ENCODE assay signal across 18 cellular contexts in the genomic region with DNA sequence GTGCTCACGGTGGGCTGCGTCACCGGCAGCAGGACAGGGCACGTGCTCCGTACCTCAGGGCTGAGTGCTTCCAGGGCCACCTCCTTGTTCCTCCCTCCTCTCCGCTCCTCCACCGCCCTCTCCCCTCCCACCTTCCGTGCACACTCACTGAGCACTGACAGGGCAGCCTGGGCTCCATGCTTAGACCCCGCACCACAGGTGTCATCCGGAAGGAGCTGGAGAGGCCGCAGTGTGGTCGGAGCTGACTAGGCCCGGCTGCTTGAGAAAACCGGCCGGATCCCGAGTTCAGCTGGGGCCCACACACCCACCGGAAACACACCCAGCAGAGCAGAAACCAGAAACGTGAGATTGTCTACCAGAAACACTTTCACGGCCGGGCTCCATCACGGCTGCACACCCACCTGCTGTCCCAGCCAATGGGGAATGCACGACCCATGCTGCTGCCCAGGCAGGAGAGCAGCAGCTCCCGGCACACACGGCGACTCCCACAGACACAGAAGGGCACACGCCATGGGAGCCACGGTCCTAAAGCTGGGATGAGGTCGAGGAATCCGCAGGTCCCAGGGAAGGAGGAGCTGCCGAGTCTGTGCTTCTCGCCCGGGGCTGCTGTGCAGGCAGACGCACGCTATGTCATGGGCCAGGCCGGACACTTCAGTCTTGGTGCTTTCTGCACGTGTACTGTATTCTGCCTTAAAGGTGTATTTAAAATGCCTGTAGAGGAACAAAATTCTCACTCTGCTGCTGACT.
"Had no signal": no experiment of that assay in that cellular context is flagged by ENCODE, and none has a peak within 500 bp of the region (broad histone marks: within the 10 kb centered on the region; RNA-seq: fewer than 3 reads in every experiment).

No MANE protein-coding gene starts in this region.

- H3K27ac Mint-ChIP-seq: activated naive CD4-positive, alpha-beta T cell treated with anti-CD3 and anti-CD28 coated beads, Interleukin-2, amount 50 U/mL, for 24 hours; naive thymus-derived CD4-positive, alpha-beta T cell; stimulated activated naive CD8-positive, alpha-beta T cell treated with anti-CD3 and anti-CD28 coated beads, Interleukin-15, Interleukin-2, amounts not matched to agents 100 ng/mL and 50 ng/mL, for 24 hours had no signal

- H3K36me3 ChIP-seq: adrenal gland, cardiac muscle cell, tibial nerve, WERI-Rb-1 had no signal

- H3K9me3 Mint-ChIP-seq: activated naive CD4-positive, alpha-beta T cell treated with anti-CD3 and anti-CD28 coated beads, Interleukin-2, amount 50 U/mL, for 24 hours; stimulated activated naive CD8-positive, alpha-beta T cell treated with anti-CD3 and anti-CD28 coated beads, Interleukin-15, Interleukin-2, amounts not matched to agents 100 ng/mL and 50 ng/mL, for 24 hours had no signal

- H3K36me3 Mint-ChIP-seq: activated naive CD4-positive, alpha-beta T cell treated with anti-CD3 and anti-CD28 coated beads, Interleukin-2, amount 50 U/mL, for 24 hours; naive thymus-derived CD4-positive, alpha-beta T cell had no signal

- H3K4me3 Mint-ChIP-seq: activated naive CD4-positive, alpha-beta T cell treated with anti-CD3 and anti-CD28 coated beads, Interleukin-2, amount 50 U/mL, for 24 hours; stimulated activated naive CD8-positive, alpha-beta T cell treated with anti-CD3 and anti-CD28 coated beads, Interleukin-15, Interleukin-2, amounts not matched to agents 100 ng/mL and 50 ng/mL, for 24 hours had no signal

- H3K27me3 ChIP-seq: adrenal gland, cardiac muscle cell, dorsolateral prefrontal cortex, tibial nerve had no signal

- H3K27me3 Mint-ChIP-seq: activated naive CD4-positive, alpha-beta T cell treated with anti-CD3 and anti-CD28 coated beads, Interleukin-2, amount 50 U/mL, for 24 hours; naive thymus-derived CD4-positive, alpha-beta T cell; stimulated activated naive CD8-positive, alpha-beta T cell treated with anti-CD3 and anti-CD28 coated beads, Interleukin-15, Interleukin-2, amounts not matched to agents 100 ng/mL and 50 ng/mL, for 24 hours had no signal

- ATAC-seq: naive thymus-derived CD4-positive, alpha-beta T cell had no signal

- H3K9me3 ChIP-seq: adrenal gland had no signal

- DNase-seq: activated CD4-positive, alpha-beta T cell treated with anti-CD3 and anti-CD28 coated beads for 1 hour; activated gamma-delta T cell; adrenal gland; dorsolateral prefrontal cortex; foreskin fibroblast; hippocampal formation; islet precursor cell; mesendoderm; naive thymus-derived CD4-positive, alpha-beta T cell; occipital lobe; T-helper 2 cell; WERI-Rb-1 had no signal

- H3K4me1 Mint-ChIP-seq: activated naive CD4-positive, alpha-beta T cell treated with anti-CD3 and anti-CD28 coated beads, Interleukin-2, amount 50 U/mL, for 24 hours; naive thymus-derived CD4-positive, alpha-beta T cell had no signal

- H3K27ac ChIP-seq: adrenal gland, cardiac muscle cell, dorsolateral prefrontal cortex, epithelial cell of prostate, tibial nerve, WERI-Rb-1 had no signal

- H3K4me3 ChIP-seq: adrenal gland, cardiac muscle cell, dorsolateral prefrontal cortex, tibial nerve had no signal

- FAIRE-seq: colon had no signal
